In the genomic region with DNA sequence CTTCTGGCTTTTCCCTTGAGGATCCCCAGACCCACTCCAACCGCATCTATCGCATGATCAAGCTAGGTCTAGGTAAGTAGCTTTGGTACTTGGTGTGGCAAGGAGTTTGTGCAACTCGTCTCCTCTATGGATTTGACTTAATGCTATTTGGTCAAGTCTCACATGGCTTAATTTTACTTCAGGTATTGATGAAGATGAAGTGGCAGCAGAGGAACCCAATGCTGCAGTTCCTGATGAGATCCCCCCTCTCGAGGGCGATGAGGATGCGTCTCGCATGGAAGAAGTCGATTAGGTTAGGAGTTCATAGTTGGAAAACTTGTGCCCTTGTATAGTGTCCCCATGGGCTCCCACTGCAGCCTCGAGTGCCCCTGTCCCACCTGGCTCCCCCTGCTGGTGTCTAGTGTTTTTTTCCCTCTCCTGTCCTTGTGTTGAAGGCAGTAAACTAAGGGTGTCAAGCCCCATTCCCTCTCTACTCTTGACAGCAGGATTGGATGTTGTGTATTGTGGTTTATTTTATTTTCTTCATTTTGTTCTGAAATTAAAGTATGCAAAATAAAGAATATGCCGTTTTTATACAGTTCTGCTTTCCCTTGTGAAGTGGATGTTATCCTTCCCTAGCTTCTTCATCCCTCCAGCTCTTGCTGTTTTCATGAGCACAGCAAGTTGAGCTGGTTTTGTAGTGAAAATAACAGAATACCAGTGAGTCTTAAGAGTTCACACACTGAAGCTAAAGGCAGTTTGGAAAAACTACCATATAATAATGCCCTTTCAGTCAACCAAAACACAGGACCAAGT, we compare ENCODE assay signal across 8 cellular contexts. TPM values are rescaled to one million over a fixed set of nuclear protein-coding genes. Genes with fewer than 3 reads are reported as not detected.
DNase-seq lines count a peak whose midpoint lies in the region; ATAC-seq and TF ChIP-seq lines count a peak whose summit lies in the region.

No MANE protein-coding gene starts in this region.

- H3K4me1 Mint-ChIP-seq in CD4-positive, alpha-beta memory T cell: peaks cover 45 to 87% (median 61%) of the 10 kb centered on the region in 4 donors
- peaks cover 72 to 78% of the 10 kb centered on the region in 2 donors for H3K4me1 Mint-ChIP-seq in natural killer cell treated with Interleukin-12 subunit alpha and Interleukin-12 subunit beta and Interleukin-15 and Interleukin-18, amount 100 ng/mL, for 72 hours (ENCODE audit: low read depth in 2 of 2)

- no peak overlapping the region for H3K4me3 ChIP-seq in CD4-positive, alpha-beta memory T cell (ENCODE audit: low read length in 2 of 2)
- no peak overlapping the region for H3K4me3 ChIP-seq in body of pancreas

- peak overlapping the region in 1 of 8 donors; percentile 32 for H3K4me3 Mint-ChIP-seq in CD4-positive, alpha-beta memory T cell
- H3K4me3 Mint-ChIP-seq in natural killer cell treated with Interleukin-12 subunit alpha and Interleukin-12 subunit beta and Interleukin-15 and Interleukin-18, amount 100 ng/mL, for 72 hours: peak overlapping the region; percentile 94

- no peaks in the 10 kb centered on the region for H3K27me3 Mint-ChIP-seq in CD4-positive, alpha-beta memory T cell
- H3K27me3 Mint-ChIP-seq in natural killer cell treated with Interleukin-12 subunit alpha and Interleukin-12 subunit beta and Interleukin-15 and Interleukin-18, amount 100 ng/mL, for 72 hours: no peaks in the 10 kb centered on the region

- TF ChIP-seq POLR2A in body of pancreas (IDR thresholded peaks at IDR 0.05): no peak

- TF ChIP-seq CTCF in body of pancreas (IDR thresholded peaks at IDR 0.05): peak; percentile 21 to 44 (median 39)

- peak in 4 of 5 donors; percentile 55 to 70 (median 58) for DNase-seq in CD4-positive, alpha-beta memory T cell
- DNase-seq in GOT3 (lab: John Stamatoyannopoulos, UW) (peak; percentile 17), body of pancreas (peak; percentile 58 to 62 (median 59)), Ammon's horn (ENCODE audit: low spot score) (no peak), GM19240 (ENCODE audit: insufficient read length, low spot score) (no peak)
- DNase-seq in natural killer cell treated with Interleukin-12 subunit alpha and Interleukin-12 subunit beta and Interleukin-15 and Interleukin-18, amount 100 ng/mL, for 72 hours (ENCODE audit: low spot score): no peak

- peaks cover 47 to 83% of the 10 kb centered on the region in 2 donors for H3K36me3 Mint-ChIP-seq in CD4-positive, alpha-beta memory T cell
- H3K36me3 Mint-ChIP-seq in natural killer cell treated with Interleukin-12 subunit alpha and Interleukin-12 subunit beta and Interleukin-15 and Interleukin-18, amount 100 ng/mL, for 72 hours: peaks cover 55% of the 10 kb centered on the region

- peak overlapping the region in 6 of 7 donors; percentile 19 to 81 (median 63) for H3K27ac Mint-ChIP-seq in CD4-positive, alpha-beta memory T cell
- peak overlapping the region; percentile 91 to 98 for H3K27ac Mint-ChIP-seq in natural killer cell treated with Interleukin-12 subunit alpha and Interleukin-12 subunit beta and Interleukin-15 and Interleukin-18, amount 100 ng/mL, for 72 hours

- intact Hi-C loops in CD4-positive, alpha-beta memory T cell (cut with micrococcal nuclease): loop anchor here (1.0 kb wide), 1 partner anchor 81 kb away; no protein-coding TSS in a partner anchor
- intact Hi-C loops in body of pancreas (cut with DNase I): no loop called here

- CTCF ChIA-PET in CD4-positive, alpha-beta memory T cell (lab: Charles Lee; ENCODE audit: partially characterized antibody): interaction anchor here (0.8 to 8.8 kb wide), 11 partner anchors 7 to 122 kb away, joined by 3 to 82 read pairs (median 4); a partner anchor contains a TSS

- H3K36me3 ChIP-seq in CD4-positive, alpha-beta memory T cell (ENCODE audit: insufficient read depth, low read length): peaks cover 64% of the 10 kb centered on the region
- H3K36me3 ChIP-seq in body of pancreas (replicated peaks in 1 of 2; ENCODE audit: insufficient read depth in 1 of 2, low read depth in 2 of 2): peaks cover 44 to 54% of the 10 kb centered on the region in 2 donors

- no peaks in the 10 kb centered on the region for H3K27me3 ChIP-seq in CD4-positive, alpha-beta memory T cell (ENCODE audit: insufficient read depth, low read length)
- H3K27me3 ChIP-seq in body of pancreas: no peaks in the 10 kb centered on the region

- no peaks in the 10 kb centered on the region for H3K9me3 ChIP-seq in CD4-positive, alpha-beta memory T cell (ENCODE audit: control insufficient read depth in 1 of 2, low read length in 2 of 2)
- no peaks in the 10 kb centered on the region for H3K9me3 ChIP-seq in body of pancreas

- no peak overlapping the region for H3K27ac ChIP-seq in CD4-positive, alpha-beta memory T cell (ENCODE audit: low read depth, low read length)
- no peak overlapping the region for H3K27ac ChIP-seq in body of pancreas

- peaks cover 45% of the 10 kb centered on the region for H3K4me1 ChIP-seq in CD4-positive, alpha-beta memory T cell (ENCODE audit: insufficient read depth, low read length)
- peaks cover 86% of the 10 kb centered on the region for H3K4me1 ChIP-seq in body of pancreas

- peaks cover 0 to 5% (median 0%) of the 10 kb centered on the region in 8 donors for H3K9me3 Mint-ChIP-seq in CD4-positive, alpha-beta memory T cell
- no peaks in the 10 kb centered on the region for H3K9me3 Mint-ChIP-seq in natural killer cell treated with Interleukin-12 subunit alpha and Interleukin-12 subunit beta and Interleukin-15 and Interleukin-18, amount 100 ng/mL, for 72 hours

- POLR2A ChIA-PET in CD4-positive, alpha-beta memory T cell (lab: Charles Lee; ENCODE audit: partially characterized antibody): interaction anchor here (1.0 to 4.1 kb wide), 4 partner anchors 9 to 77 kb away, joined by 3 to 21 read pairs (median 8); a partner anchor contains a TSS

- 60 to 66% methylated on average over 10 of the region's 10 CpGs for WGBS in body of pancreas, 2 donors

- ATAC-seq in SK-N-SH treated with all-trans-retinoic acid at 6 μM for 48 hours (peak; percentile 9; the same call in 2 of the 3 replicates), body of pancreas (no peak), GM21367 (IDR thresholded peaks at IDR 0.05; ENCODE audit: unreplicated experiment) (no peak)
- no peak for ATAC-seq in natural killer cell treated with Interleukin-12 subunit alpha and Interleukin-12 subunit beta and Interleukin-15 and Interleukin-18, amount 100 ng/mL, for 72 hours

TF ChIP-seq in SK-N-SH treated with all-trans-retinoic acid at 6 μM for 48 hours, 23 proteins besides CTCF, POLR2A, EP300 and RAD21:
- no peak for TF ChIP-seq ZNF8 (CRISPR knock-in tag; IDR thresholded peaks at IDR 0.05)
- TF ChIP-seq CSDC2 (CRISPR knock-in tag; IDR thresholded peaks at IDR 0.05): no peak
- no peak for TF ChIP-seq ZFP3 (CRISPR knock-in tag; IDR thresholded peaks at IDR 0.05)
- TF ChIP-seq TOX (CRISPR knock-in tag; IDR thresholded peaks at IDR 0.05; ENCODE audit: borderline replicate concordance): no peak
- TF ChIP-seq PPARA (CRISPR knock-in tag; IDR thresholded peaks at IDR 0.05; ENCODE audit: borderline replicate concordance): no peak
- TF ChIP-seq ESRRG (CRISPR knock-in tag; IDR thresholded peaks at IDR 0.05): no peak

RNA-seq across cellular contexts. Expression of a gene that starts 3.8 kb away (rescaled TPM):
- total RNA-seq in CD4-positive, alpha-beta memory T cell: 10 to 100 TPM; 20.7 to 20.9 TPM
- 10 to 100 TPM; 41.6 to 65.3 TPM for polyA plus RNA-seq in CD4-positive, alpha-beta memory T cell
- 10 to 100 TPM; 31.1 to 33.9 TPM for total RNA-seq in body of pancreas
- 10 to 100 TPM; 34.6 to 39.4 TPM for total RNA-seq in natural killer cell treated with Interleukin-12 subunit alpha and Interleukin-12 subunit beta and Interleukin-15 and Interleukin-18, amount 100 ng/mL, for 72 hours

RNA-seq across cellular contexts. Expression of a gene that starts 6.6 kb away (rescaled TPM):
- 100 to 1,000 TPM; 303 to 324 TPM for total RNA-seq in CD4-positive, alpha-beta memory T cell
- polyA plus RNA-seq in CD4-positive, alpha-beta memory T cell: 100 to 1,000 TPM; 384 to 432 TPM
- total RNA-seq in body of pancreas: 100 to 1,000 TPM; 269 to 441 TPM
- total RNA-seq in natural killer cell treated with Interleukin-12 subunit alpha and Interleukin-12 subunit beta and Interleukin-15 and Interleukin-18, amount 100 ng/mL, for 72 hours: 1,000 to 10,000 TPM; 1,035 to 1,696 TPM

RNA-seq across cellular contexts. Expression of a gene that starts 11.8 kb away (rescaled TPM):
- total RNA-seq in CD4-positive, alpha-beta memory T cell: 10 to 100 TPM; 12.7 to 15.0 TPM
- 1 to 10 TPM; 8.0 to 8.3 TPM for polyA plus RNA-seq in CD4-positive, alpha-beta memory T cell
- 10 to 100 TPM; 18.9 to 68.6 TPM for total RNA-seq in body of pancreas
- total RNA-seq in natural killer cell treated with Interleukin-12 subunit alpha and Interleukin-12 subunit beta and Interleukin-15 and Interleukin-18, amount 100 ng/mL, for 72 hours: 10 to 100 TPM; 24.1 to 26.1 TPM

RNA-seq across cellular contexts. Expression of a gene that starts 16.7 kb away (rescaled TPM):
- not detected for total RNA-seq in CD4-positive, alpha-beta memory T cell
- not detected for polyA plus RNA-seq in CD4-positive, alpha-beta memory T cell
- under 1 TPM; under 0.01 to 0.66 TPM for total RNA-seq in body of pancreas
- not detected for total RNA-seq in natural killer cell treated with Interleukin-12 subunit alpha and Interleukin-12 subunit beta and Interleukin-15 and Interleukin-18, amount 100 ng/mL, for 72 hours

RNA-seq across cellular contexts. Expression of a gene that starts 30.1 kb away (rescaled TPM):
- 1 to 10 TPM; 2.1 to 3.1 TPM for total RNA-seq in CD4-positive, alpha-beta memory T cell
- 1 to 10 TPM; 3.4 to 3.7 TPM for polyA plus RNA-seq in CD4-positive, alpha-beta memory T cell
- 10 to 100 TPM; 44.8 to 90.3 TPM for total RNA-seq in body of pancreas
- 10 to 100 TPM; 25.1 to 95.6 TPM for total RNA-seq in natural killer cell treated with Interleukin-12 subunit alpha and Interleukin-12 subunit beta and Interleukin-15 and Interleukin-18, amount 100 ng/mL, for 72 hours

Comparison
In these comparisons a context has a peak if more than half of its experiments do, and no peak if none do; other contexts are left out.
1. DNase-seq: peak in CD4-positive, alpha-beta memory T cell (4 of 5), GOT3 (single experiment) and body of pancreas (4 of 4); none in natural killer cell treated with Interleukin-12 subunit alpha and Interleukin-12 subunit beta and Interleukin-15 and Interleukin-18, amount 100 ng/mL, for 72 hours (single experiment), Ammon's horn (single experiment) and GM19240 (single experiment).